23 cellular contexts compared by ENCODE assay signal in the genomic region with DNA sequence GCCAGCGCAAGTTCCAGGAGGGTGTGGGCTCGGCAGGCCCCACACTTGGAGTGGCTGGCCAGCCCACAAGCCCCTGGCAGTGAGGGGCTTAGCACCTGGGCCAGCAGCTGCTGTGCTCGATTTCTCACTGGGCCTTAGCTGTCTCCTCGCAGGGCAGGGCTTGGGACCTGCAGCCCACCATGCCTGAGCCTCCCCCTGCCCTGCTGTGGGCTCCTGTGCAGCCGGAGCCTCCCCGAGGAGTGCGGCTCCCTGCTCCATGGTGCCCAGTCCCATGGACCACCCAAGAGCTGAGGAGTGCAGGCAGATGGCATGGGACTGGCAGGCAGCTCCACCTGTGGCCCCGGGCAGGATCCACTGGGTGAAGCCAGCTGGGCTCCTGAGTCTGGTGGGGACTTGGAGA.
"Had no signal": no experiment of that assay in that cellular context is flagged by ENCODE, and none has a peak within 500 bp of the region (broad histone marks: within the 10 kb centered on the region; RNA-seq: fewer than 3 reads in every experiment).

No MANE protein-coding gene starts in this region.

- H3K27me3 ChIP-seq: colonic mucosa, dorsolateral prefrontal cortex, esophagus muscularis mucosa, esophagus squamous epithelium, gastrocnemius medialis, gastroesophageal sphincter, heart left ventricle, heart right ventricle had no signal

- H3K27ac ChIP-seq: colonic mucosa, coronary artery, dorsolateral prefrontal cortex, epithelial cell of prostate, esophagus muscularis mucosa, esophagus squamous epithelium, foreskin keratinocyte, gastrocnemius medialis, gastroesophageal sphincter, heart left ventricle, heart right ventricle had no signal

- DNase-seq: colonic mucosa; cortex of kidney; dermis blood vessel endothelial cell; dorsolateral prefrontal cortex; effector CD4-positive, alpha-beta T cell; effector CD8-positive, alpha-beta T cell; effector memory CD4-positive, alpha-beta T cell; effector memory CD8-positive, alpha-beta T cell; endodermal cell; erythroblast; esophagus squamous epithelium; foreskin fibroblast; foreskin keratinocyte; foreskin melanocyte; gastrocnemius medialis; glutamatergic neuron; head of caudate nucleus; heart left ventricle; heart right ventricle had no signal

- H3K9me3 ChIP-seq: colonic mucosa, gastrocnemius medialis had no signal

- H3K36me3 ChIP-seq: colonic mucosa, esophagus muscularis mucosa, esophagus squamous epithelium, gastrocnemius medialis, gastroesophageal sphincter, heart left ventricle, heart right ventricle had no signal

- H3K4me1 ChIP-seq: colonic mucosa, esophagus muscularis mucosa, foreskin keratinocyte, gastrocnemius medialis, gastroesophageal sphincter, heart left ventricle, heart right ventricle had no signal

- H3K4me3 ChIP-seq: colonic mucosa, coronary artery, dorsolateral prefrontal cortex, esophagus muscularis mucosa, esophagus squamous epithelium, gastrocnemius medialis, gastroesophageal sphincter, heart left ventricle, heart right ventricle had no signal
